In genomic region chr10:50271564-50272250, GRCh38 we compare ENCODE assay signal across 22 cellular contexts.
"Had no signal": no experiment of that assay in that cellular context is flagged by ENCODE, and none has a peak within 500 bp of the region (broad histone marks: within the 10 kb centered on the region; RNA-seq: fewer than 3 reads in every experiment).

No MANE protein-coding gene starts in this region.

- H3K79me2 ChIP-seq: parathyroid adenoma had no signal

- DNase-seq: activated CD4-positive, alpha-beta T cell treated with anti-CD3 and anti-CD28 coated beads, Interleukin-2, amount 50 U/mL, for 1 hour; activated CD8-positive, alpha-beta T cell treated with anti-CD3 and anti-CD28 coated beads for 36 hours; activated naive CD8-positive, alpha-beta T cell treated with anti-CD3 and anti-CD28 coated beads, Interleukin-2, amount 50 U/mL, for 24 hours; activated T-cell treated with anti-CD3 and anti-CD28 coated beads, Interleukin-2, amount 50 U/mL, for 48 hours; amygdala; central memory CD4-positive, alpha-beta T cell; esophagus squamous epithelium; foreskin melanocyte; glutamatergic neuron; left cardiac atrium; left ventricle myocardium superior; mammary epithelial cell; naive thymus-derived CD8-positive, alpha-beta T cell; nucleus accumbens; spleen; stimulated activated naive CD4-positive, alpha-beta T cell; T-helper 2 cell; tibial artery had no signal

- FAIRE-seq: keratinocyte had no signal

- H2AFZ ChIP-seq: parathyroid adenoma had no signal

- H3K27me3 ChIP-seq: right atrium auricular region, suprapubic skin, tibial artery had no signal

- H3K9me3 ChIP-seq: esophagus squamous epithelium, right atrium auricular region, spleen, suprapubic skin, tibial artery had no signal

- H3K4me1 ChIP-seq: esophagus squamous epithelium, parathyroid adenoma, right atrium auricular region, spleen, suprapubic skin, tibial artery had no signal

- H3K4me3 ChIP-seq: esophagus squamous epithelium, right atrium auricular region, spleen, suprapubic skin, tibial artery had no signal

- ATAC-seq: activated CD8-positive, alpha-beta T cell treated with anti-CD3 and anti-CD28 coated beads for 36 hours; activated naive CD8-positive, alpha-beta T cell treated with anti-CD3 and anti-CD28 coated beads, Interleukin-2, amount 50 U/mL, for 24 hours; left cardiac atrium; left ventricle myocardium superior; naive thymus-derived CD8-positive, alpha-beta T cell had no signal

- H3K27ac ChIP-seq: esophagus squamous epithelium, parathyroid adenoma, right atrium auricular region, spleen, suprapubic skin, tibial artery had no signal

- H3K9ac ChIP-seq: parathyroid adenoma had no signal

- H3K36me3 ChIP-seq: esophagus squamous epithelium, right atrium auricular region, spleen, suprapubic skin, tibial artery had no signal
